1 cellular context compared by ENCODE assay signal in the genomic region with DNA sequence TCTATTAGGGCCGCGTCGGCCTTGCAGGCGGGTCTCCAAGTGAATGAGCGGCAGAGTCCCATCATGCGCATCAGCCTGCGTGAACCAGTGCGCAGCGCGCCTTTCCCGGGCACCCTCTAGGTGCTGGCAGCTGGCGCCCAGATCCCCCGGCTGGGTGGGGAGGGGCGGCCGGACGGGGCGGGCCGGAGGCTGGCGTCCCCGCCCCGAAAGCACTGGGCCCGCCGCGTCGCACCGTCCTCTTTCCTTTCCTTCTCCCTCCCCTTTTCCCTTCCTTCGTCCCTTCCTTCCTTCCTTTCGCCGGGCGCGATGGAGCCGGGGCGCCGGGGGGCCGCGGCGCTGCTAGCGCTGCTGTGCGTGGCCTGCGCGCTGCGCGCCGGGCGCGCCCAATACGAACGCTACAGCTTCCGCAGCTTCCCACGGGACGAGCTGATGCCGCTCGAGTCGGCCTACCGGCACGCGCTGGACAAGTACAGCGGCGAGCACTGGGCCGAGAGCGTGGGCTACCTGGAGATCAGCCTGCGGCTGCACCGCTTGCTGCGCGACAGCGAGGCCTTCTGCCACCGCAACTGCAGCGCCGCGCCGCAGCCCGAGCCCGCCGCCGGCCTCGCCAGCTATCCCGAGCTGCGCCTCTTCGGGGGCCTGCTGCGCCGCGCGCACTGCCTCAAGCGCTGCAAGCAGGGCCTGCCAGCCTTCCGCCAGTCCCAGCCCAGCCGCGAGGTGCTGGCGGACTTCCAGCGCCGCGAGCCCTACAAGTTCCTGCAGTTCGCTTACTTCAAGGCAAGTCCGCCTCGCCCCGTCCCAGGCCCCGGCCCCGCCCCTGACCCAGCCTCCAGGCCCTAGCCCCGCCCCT.
A peak's percentile ranks its signal among the peaks of the same experiment; 100 is the strongest.
TF ChIP-seq lines count a peak whose summit lies in the region.

A gene (plus strand): TSS at position 243 of the 850 bp plus-strand sequence. CDS start 64 bp downstream, at position 307.

TF ChIP-seq in K562, 482 proteins besides CTCF, POLR2A, EP300 and RAD21 (continued from another document and continues in another):
- TF ChIP-seq, protein P1, sequence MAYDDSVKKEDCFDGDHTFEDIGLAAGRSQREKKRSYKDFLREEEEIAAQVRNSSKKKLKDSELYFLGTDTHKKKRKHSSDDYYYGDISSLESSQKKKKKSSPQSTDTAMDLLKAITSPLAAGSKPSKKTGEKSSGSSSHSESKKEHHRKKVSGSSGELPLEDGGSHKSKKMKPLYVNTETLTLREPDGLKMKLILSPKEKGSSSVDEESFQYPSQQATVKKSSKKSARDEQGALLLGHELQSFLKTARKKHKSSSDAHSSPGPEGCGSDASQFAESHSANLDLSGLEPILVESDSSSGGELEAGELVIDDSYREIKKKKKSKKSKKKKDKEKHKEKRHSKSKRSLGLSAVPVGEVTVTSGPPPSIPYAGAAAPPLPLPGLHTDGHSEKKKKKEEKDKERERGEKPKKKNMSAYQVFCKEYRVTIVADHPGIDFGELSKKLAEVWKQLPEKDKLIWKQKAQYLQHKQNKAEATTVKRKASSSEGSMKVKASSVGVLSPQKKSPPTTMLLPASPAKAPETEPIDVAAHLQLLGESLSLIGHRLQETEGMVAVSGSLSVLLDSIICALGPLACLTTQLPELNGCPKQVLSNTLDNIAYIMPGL (CRISPR knock-in tag; IDR thresholded peaks at IDR 0.05), result peak; percentile 69; the same call in 1 of the 2 replicates
- no peak for TF ChIP-seq ZNF184 (CRISPR knock-in tag; IDR thresholded peaks at IDR 0.05)
- TF ChIP-seq PPARD (CRISPR knock-in tag; IDR thresholded peaks at IDR 0.05), result no peak
- TF ChIP-seq, protein P2, sequence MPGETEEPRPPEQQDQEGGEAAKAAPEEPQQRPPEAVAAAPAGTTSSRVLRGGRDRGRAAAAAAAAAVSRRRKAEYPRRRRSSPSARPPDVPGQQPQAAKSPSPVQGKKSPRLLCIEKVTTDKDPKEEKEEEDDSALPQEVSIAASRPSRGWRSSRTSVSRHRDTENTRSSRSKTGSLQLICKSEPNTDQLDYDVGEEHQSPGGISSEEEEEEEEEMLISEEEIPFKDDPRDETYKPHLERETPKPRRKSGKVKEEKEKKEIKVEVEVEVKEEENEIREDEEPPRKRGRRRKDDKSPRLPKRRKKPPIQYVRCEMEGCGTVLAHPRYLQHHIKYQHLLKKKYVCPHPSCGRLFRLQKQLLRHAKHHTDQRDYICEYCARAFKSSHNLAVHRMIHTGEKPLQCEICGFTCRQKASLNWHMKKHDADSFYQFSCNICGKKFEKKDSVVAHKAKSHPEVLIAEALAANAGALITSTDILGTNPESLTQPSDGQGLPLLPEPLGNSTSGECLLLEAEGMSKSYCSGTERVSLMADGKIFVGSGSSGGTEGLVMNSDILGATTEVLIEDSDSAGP (CRISPR knock-in tag; IDR thresholded peaks at IDR 0.05), result no peak
- TF ChIP-seq, protein P3, sequence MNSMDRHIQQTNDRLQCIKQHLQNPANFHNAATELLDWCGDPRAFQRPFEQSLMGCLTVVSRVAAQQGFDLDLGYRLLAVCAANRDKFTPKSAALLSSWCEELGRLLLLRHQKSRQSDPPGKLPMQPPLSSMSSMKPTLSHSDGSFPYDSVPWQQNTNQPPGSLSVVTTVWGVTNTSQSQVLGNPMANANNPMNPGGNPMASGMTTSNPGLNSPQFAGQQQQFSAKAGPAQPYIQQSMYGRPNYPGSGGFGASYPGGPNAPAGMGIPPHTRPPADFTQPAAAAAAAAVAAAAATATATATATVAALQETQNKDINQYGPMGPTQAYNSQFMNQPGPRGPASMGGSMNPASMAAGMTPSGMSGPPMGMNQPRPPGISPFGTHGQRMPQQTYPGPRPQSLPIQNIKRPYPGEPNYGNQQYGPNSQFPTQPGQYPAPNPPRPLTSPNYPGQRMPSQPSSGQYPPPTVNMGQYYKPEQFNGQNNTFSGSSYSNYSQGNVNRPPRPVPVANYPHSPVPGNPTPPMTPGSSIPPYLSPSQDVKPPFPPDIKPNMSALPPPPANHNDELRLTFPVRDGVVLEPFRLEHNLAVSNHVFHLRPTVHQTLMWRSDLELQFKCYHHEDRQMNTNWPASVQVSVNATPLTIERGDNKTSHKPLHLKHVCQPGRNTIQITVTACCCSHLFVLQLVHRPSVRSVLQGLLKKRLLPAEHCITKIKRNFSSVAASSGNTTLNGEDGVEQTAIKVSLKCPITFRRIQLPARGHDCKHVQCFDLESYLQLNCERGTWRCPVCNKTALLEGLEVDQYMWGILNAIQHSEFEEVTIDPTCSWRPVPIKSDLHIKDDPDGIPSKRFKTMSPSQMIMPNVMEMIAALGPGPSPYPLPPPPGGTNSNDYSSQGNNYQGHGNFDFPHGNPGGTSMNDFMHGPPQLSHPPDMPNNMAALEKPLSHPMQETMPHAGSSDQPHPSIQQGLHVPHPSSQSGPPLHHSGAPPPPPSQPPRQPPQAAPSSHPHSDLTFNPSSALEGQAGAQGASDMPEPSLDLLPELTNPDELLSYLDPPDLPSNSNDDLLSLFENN (IDR thresholded peaks at IDR 0.05; ENCODE audit: low read depth in 2 of 2, low read length in 2 of 2), result no peak
- TF ChIP-seq, protein P4, sequence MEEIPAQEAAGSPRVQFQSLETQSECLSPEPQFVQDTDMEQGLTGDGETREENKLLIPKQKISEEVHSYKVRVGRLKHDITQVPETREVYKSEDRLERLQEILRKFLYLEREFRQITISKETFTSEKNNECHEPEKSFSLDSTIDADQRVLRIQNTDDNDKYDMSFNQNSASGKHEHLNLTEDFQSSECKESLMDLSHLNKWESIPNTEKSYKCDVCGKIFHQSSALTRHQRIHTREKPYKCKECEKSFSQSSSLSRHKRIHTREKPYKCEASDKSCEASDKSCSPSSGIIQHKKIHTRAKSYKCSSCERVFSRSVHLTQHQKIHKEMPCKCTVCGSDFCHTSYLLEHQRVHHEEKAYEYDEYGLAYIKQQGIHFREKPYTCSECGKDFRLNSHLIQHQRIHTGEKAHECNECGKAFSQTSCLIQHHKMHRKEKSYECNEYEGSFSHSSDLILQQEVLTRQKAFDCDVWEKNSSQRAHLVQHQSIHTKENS (CRISPR knock-in tag; IDR thresholded peaks at IDR 0.05), result no peak
- TF ChIP-seq KHSRP (IDR thresholded peaks at IDR 0.05), result no peak
- TF ChIP-seq RBM39 (optimal IDR thresholded peaks at IDR 0.05; ENCODE audit: low read depth, low read length), result no peak
- no peak for TF ChIP-seq RBM17 (IDR thresholded peaks at IDR 0.05; ENCODE audit: borderline replicate concordance, low read depth, low read length)
- no peak for TF ChIP-seq MEF2D (tag; conservative IDR thresholded peaks at IDR 0.05; ENCODE audit: low read depth)
- TF ChIP-seq ZNF778 (CRISPR knock-in tag; IDR thresholded peaks at IDR 0.05), result no peak
- no peak for TF ChIP-seq ZNF77 (CRISPR knock-in tag; IDR thresholded peaks at IDR 0.05)
- TF ChIP-seq PHB (CRISPR knock-in tag; IDR thresholded peaks at IDR 0.05), result no peak
- no peak for TF ChIP-seq C11orf30 (IDR thresholded peaks at IDR 0.05; ENCODE audit: low read depth)
- TF ChIP-seq ZKSCAN1 (IDR thresholded peaks at IDR 0.05; ENCODE audit: low read depth, low read length), result no peak
- TF ChIP-seq KAT7 (CRISPR knock-in tag; IDR thresholded peaks at IDR 0.05; ENCODE audit: borderline replicate concordance), result no peak; the same call in 1 of the 2 replicates
- peak; percentile 59 for TF ChIP-seq ATF7 (IDR thresholded peaks at IDR 0.05)
- TF ChIP-seq MAZ (CRISPR knock-in tag; conservative IDR thresholded peaks at IDR 0.05 in 1 of 2, IDR thresholded peaks at IDR 0.05 in 1 of 2), result peak in 1 of 2 experiments; percentile 89; a peak in 2 of 4 replicates
- no peak for TF ChIP-seq MAFF (IDR thresholded peaks at IDR 0.05; ENCODE audit: low read length)
- no peak for TF ChIP-seq CBX8 (IDR thresholded peaks at IDR 0.05; ENCODE audit: borderline replicate concordance, extremely low read depth, low read depth, low read length, poor library complexity, severe bottlenecking)
- TF ChIP-seq, protein P5, sequence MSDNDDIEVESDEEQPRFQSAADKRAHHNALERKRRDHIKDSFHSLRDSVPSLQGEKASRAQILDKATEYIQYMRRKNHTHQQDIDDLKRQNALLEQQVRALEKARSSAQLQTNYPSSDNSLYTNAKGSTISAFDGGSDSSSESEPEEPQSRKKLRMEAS (CRISPR knock-in tag; IDR thresholded peaks at IDR 0.05), result peak; percentile 80
- no peak for TF ChIP-seq NFE2 (IDR thresholded peaks at IDR 0.05; ENCODE audit: low read depth)
- no peak for TF ChIP-seq ZNF75A (CRISPR knock-in tag; IDR thresholded peaks at IDR 0.05)
- TF ChIP-seq BHLHE40 (IDR thresholded peaks at IDR 0.05; ENCODE audit: low read length), result no peak; the same call in none of the 2 replicates
- TF ChIP-seq ZNF79 (CRISPR knock-in tag; IDR thresholded peaks at IDR 0.05; ENCODE audit: low read depth), result no peak
- no peak for TF ChIP-seq ZNF830 (CRISPR knock-in tag; IDR thresholded peaks at IDR 0.05)
- TF ChIP-seq ZNF124 (CRISPR knock-in tag; IDR thresholded peaks at IDR 0.05), result no peak
- TF ChIP-seq KDM1A (IDR thresholded peaks at IDR 0.05), result no peak
- TF ChIP-seq POU5F1 (IDR thresholded peaks at IDR 0.05; ENCODE audit: borderline replicate concordance, low read depth, low read length, partially characterized antibody), result no peak
- TF ChIP-seq BCOR (IDR thresholded peaks at IDR 0.05), result no peak
- peak; percentile 15; the same call in 1 of the 2 replicates for TF ChIP-seq HIVEP1 (CRISPR knock-in tag; IDR thresholded peaks at IDR 0.05)
- no peak for TF ChIP-seq CBX3 (IDR thresholded peaks at IDR 0.05; ENCODE audit: borderline replicate concordance in 1 of 2, low read length in 2 of 2)
- TF ChIP-seq BRCA1 (IDR thresholded peaks at IDR 0.05), result no peak
- TF ChIP-seq BRCA1 (CRISPR knock-in tag; IDR thresholded peaks at IDR 0.05), result 0 out of 2 replicates have a peak, but pooled peaks have one; percentile 16
- peak; percentile 60 for TF ChIP-seq PHF20 (IDR thresholded peaks at IDR 0.05; ENCODE audit: partially characterized antibody)
- peak; percentile 96 for TF ChIP-seq GTF2E2 (tag; IDR thresholded peaks at IDR 0.05)
- TF ChIP-seq FUS (optimal IDR thresholded peaks at IDR 0.05; ENCODE audit: low read depth, low read length), result peak; percentile 91
- no peak for TF ChIP-seq ZNF174 (CRISPR knock-in tag; IDR thresholded peaks at IDR 0.05)
- TF ChIP-seq, protein P6, sequence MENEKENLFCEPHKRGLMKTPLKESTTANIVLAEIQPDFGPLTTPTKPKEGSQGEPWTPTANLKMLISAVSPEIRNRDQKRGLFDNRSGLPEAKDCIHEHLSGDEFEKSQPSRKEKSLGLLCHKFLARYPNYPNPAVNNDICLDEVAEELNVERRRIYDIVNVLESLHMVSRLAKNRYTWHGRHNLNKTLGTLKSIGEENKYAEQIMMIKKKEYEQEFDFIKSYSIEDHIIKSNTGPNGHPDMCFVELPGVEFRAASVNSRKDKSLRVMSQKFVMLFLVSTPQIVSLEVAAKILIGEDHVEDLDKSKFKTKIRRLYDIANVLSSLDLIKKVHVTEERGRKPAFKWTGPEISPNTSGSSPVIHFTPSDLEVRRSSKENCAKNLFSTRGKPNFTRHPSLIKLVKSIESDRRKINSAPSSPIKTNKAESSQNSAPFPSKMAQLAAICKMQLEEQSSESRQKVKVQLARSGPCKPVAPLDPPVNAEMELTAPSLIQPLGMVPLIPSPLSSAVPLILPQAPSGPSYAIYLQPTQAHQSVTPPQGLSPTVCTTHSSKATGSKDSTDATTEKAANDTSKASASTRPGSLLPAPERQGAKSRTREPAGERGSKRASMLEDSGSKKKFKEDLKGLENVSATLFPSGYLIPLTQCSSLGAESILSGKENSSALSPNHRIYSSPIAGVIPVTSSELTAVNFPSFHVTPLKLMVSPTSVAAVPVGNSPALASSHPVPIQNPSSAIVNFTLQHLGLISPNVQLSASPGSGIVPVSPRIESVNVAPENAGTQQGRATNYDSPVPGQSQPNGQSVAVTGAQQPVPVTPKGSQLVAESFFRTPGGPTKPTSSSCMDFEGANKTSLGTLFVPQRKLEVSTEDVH (IDR thresholded peaks at IDR 0.05; ENCODE audit: low read depth, partially characterized antibody), result no peak
- no peak for TF ChIP-seq ZNF717 (CRISPR knock-in tag; IDR thresholded peaks at IDR 0.05)
- TF ChIP-seq, protein P7, sequence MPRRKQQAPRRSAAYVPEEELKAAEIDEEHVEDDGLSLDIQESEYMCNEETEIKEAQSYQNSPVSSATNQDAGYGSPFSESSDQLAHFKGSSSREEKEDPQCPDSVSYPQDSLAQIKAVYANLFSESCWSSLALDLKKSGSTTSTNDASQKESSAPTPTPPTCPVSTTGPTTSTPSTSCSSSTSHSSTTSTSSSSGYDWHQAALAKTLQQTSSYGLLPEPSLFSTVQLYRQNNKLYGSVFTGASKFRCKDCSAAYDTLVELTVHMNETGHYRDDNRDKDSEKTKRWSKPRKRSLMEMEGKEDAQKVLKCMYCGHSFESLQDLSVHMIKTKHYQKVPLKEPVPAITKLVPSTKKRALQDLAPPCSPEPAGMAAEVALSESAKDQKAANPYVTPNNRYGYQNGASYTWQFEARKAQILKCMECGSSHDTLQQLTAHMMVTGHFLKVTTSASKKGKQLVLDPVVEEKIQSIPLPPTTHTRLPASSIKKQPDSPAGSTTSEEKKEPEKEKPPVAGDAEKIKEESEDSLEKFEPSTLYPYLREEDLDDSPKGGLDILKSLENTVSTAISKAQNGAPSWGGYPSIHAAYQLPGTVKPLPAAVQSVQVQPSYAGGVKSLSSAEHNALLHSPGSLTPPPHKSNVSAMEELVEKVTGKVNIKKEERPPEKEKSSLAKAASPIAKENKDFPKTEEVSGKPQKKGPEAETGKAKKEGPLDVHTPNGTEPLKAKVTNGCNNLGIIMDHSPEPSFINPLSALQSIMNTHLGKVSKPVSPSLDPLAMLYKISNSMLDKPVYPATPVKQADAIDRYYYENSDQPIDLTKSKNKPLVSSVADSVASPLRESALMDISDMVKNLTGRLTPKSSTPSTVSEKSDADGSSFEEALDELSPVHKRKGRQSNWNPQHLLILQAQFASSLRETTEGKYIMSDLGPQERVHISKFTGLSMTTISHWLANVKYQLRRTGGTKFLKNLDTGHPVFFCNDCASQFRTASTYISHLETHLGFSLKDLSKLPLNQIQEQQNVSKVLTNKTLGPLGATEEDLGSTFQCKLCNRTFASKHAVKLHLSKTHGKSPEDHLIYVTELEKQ (CRISPR knock-in tag; IDR thresholded peaks at IDR 0.05), result no peak
- no peak for TF ChIP-seq NCOA4 (IDR thresholded peaks at IDR 0.05; ENCODE audit: partially characterized antibody)
- no peak for TF ChIP-seq MCM3 (IDR thresholded peaks at IDR 0.05)
- no peak for TF ChIP-seq BACH1 (tag; IDR thresholded peaks at IDR 0.05)
- TF ChIP-seq FOXJ3 (CRISPR knock-in tag; IDR thresholded peaks at IDR 0.05), result no peak
- TF ChIP-seq HNRNPUL1 (IDR thresholded peaks at IDR 0.05; ENCODE audit: low read length), result no peak
- TF ChIP-seq KDM4B (IDR thresholded peaks at IDR 0.05; ENCODE audit: borderline replicate concordance in 2 of 2, low read depth in 1 of 2), result no peak
- TF ChIP-seq DMBX1 (CRISPR knock-in tag; IDR thresholded peaks at IDR 0.05; ENCODE audit: borderline replicate concordance), result peak; percentile 80
- no peak for TF ChIP-seq KLF6 (CRISPR knock-in tag; IDR thresholded peaks at IDR 0.05; ENCODE audit: borderline replicate concordance)
